ENCODE assay signal across 19 cellular contexts in genomic region chr11:12306830-12307229, GRCh38.
DNase-seq lines count a peak whose midpoint lies in the region; ATAC-seq, FAIRE-seq and TF ChIP-seq lines count a peak whose summit lies in the region.
"Had no signal": no experiment of that assay in that cellular context is flagged by ENCODE, and none has a peak within 500 bp of the region (broad histone marks: within the 10 kb centered on the region; RNA-seq: fewer than 3 reads in every experiment).

No MANE protein-coding gene starts in this region.

- CTCF ChIA-PET in A549 (lab: Yijun Ruan, JAX) = interaction anchor here (1.5 to 3.6 kb wide), 2 partner anchors 18 to 24 kb away, joined by 7 to 18 read pairs; no protein-coding TSS in a partner anchor

- no peak overlapping the region for H3K27ac ChIP-seq in heart left ventricle
- no peak overlapping the region for H3K27ac ChIP-seq in A549

- no peak for TF ChIP-seq EP300 in A549 (IDR thresholded peaks at IDR 0.05)

- FAIRE-seq in A549 (lab: Jason Lieb, UNC) (peak; percentile 65), H54 (lab: Jason Lieb, UNC) (peak; percentile 11)
- FAIRE-seq: GM12878, GM19239 had no signal

- DNase-seq in heart left ventricle (no peak), Right ventricle myocardium inferior (ENCODE audit: missing footprints) (no peak), A549 (ENCODE audit: low read depth in 1 of 2, low spot score in 1 of 2) (no peak), H54 (ENCODE audit: insufficient read length, low spot score) (no peak), CD1c-positive myeloid dendritic cell (ENCODE audit: extremely low spot score) (no peak)
- DNase-seq: 8988T; C1 segment of cervical spinal cord; Caco-2; CD4-positive, CD25-positive, alpha-beta regulatory T cell; CD8-positive, alpha-beta T cell; DMS153; DND-41; GDM1; HFFc6 had no signal

- POLR2A ChIA-PET in A549 (lab: Yijun Ruan, JAX) = no interaction called here

- peaks cover 0 to 6% (median 0%) of the 10 kb centered on the region in 12 donors for H3K9me3 ChIP-seq in heart left ventricle
- H3K9me3 ChIP-seq in A549 = 0 out of 3 replicates have a peak, but pooled peaks cover 4% of the 10 kb centered on the region
- H3K9me3 ChIP-seq: Caco-2, HAP-1 had no signal

- H3K27me3 ChIP-seq in heart left ventricle = no peaks in the 10 kb centered on the region

- TF ChIP-seq POLR2A in heart left ventricle (IDR thresholded peaks at IDR 0.05) (no peak), A549 (IDR thresholded peaks at IDR 0.05; ENCODE audit: low read length) (no peak), H54 (IDR thresholded peaks at IDR 0.05; ENCODE audit: low read depth, low read length) (no peak)

- H3K4me1 ChIP-seq in heart left ventricle = no peaks in the 10 kb centered on the region
- no peaks in the 10 kb centered on the region for H3K4me1 ChIP-seq in A549
- H3K4me1 ChIP-seq: Caco-2 had no signal

- peak in 3 of 4 donors; percentile 26 to 72 (median 48) for ATAC-seq in heart left ventricle
- ATAC-seq in Right ventricle myocardium inferior = no peak
- no peak for ATAC-seq in A549
- no peak for ATAC-seq in SK-N-SH treated with all-trans-retinoic acid at 6 μM for 48 hours
- ATAC-seq: CD8-positive, alpha-beta T cell; GM12878; GM23338 had no signal

- H3K4me3 ChIP-seq in heart left ventricle (no peak overlapping the region), A549 (no peak overlapping the region)
- H3K4me3 ChIP-seq: GM12878, GM23338, HAP-1 had no signal

- TF ChIP-seq CTCF in heart left ventricle (IDR thresholded peaks at IDR 0.05) = no peak
- no peak for TF ChIP-seq CTCF in A549 (IDR thresholded peaks at IDR 0.05)

- H3K4me2 ChIP-seq in A549 = no peak overlapping the region
- H3K4me2 ChIP-seq: GM23338 had no signal

- no peaks in the 10 kb centered on the region for H3K36me3 ChIP-seq in heart left ventricle
- H3K36me3 ChIP-seq: HAP-1 had no signal

- no peak for TF ChIP-seq RAD21 in A549 (conservative IDR thresholded peaks at IDR 0.05 in 1 of 2, IDR thresholded peaks at IDR 0.05 in 1 of 2)

- intact Hi-C loops in heart left ventricle (cut with DNase I) (loop anchor here in 1 of 10 donors (10.0 kb wide), 1 partner anchor 468 kb away; no protein-coding TSS in a partner anchor), Right ventricle myocardium inferior (cut with DNase I) (no loop called here)

- WGBS in heart left ventricle, 4 donors = 71 to 83% (median 73%) methylated on average over 2 of the region's 2 CpGs
- 93% methylated on average over 2 of the region's 2 CpGs for WGBS in A549 (ENCODE audit: missing lambda C conversion rate)

TF ChIP-seq in A549, 52 proteins besides CTCF, POLR2A, EP300 and RAD21:
- no peak for TF ChIP-seq PHF8 (IDR thresholded peaks at IDR 0.05; ENCODE audit: borderline replicate concordance, low read depth)
- TF ChIP-seq SMC3 (IDR thresholded peaks at IDR 0.05) = no peak
- TF ChIP-seq EHF (CRISPR knock-in tag; IDR thresholded peaks at IDR 0.05) = no peak
- no peak for TF ChIP-seq SREBF2 (IDR thresholded peaks at IDR 0.05)
- no peak for TF ChIP-seq TFCP2L1 (CRISPR knock-in tag; IDR thresholded peaks at IDR 0.05)
- TF ChIP-seq MYC (IDR thresholded peaks at IDR 0.05; ENCODE audit: borderline replicate concordance, low read length) = no peak
- no peak for TF ChIP-seq POLR2AphosphoS2 (conservative IDR thresholded peaks at IDR 0.05; ENCODE audit: low read length)
- no peak for TF ChIP-seq HDAC2 (IDR thresholded peaks at IDR 0.05)
- TF ChIP-seq HES2 (IDR thresholded peaks at IDR 0.05) = no peak
- TF ChIP-seq CBX8 (IDR thresholded peaks at IDR 0.05) = no peak
- TF ChIP-seq ELK1 (IDR thresholded peaks at IDR 0.05; ENCODE audit: low read depth, low read length) = no peak
TF ChIP-seq in A549: peak in this region for 0.

TF ChIP-seq in SK-N-SH treated with all-trans-retinoic acid at 6 μM for 48 hours, 23 proteins besides CTCF, POLR2A, EP300 and RAD21:
- TF ChIP-seq RARB (CRISPR knock-in tag; IDR thresholded peaks at IDR 0.05) (no peak), ZFP30 (CRISPR knock-in tag; IDR thresholded peaks at IDR 0.05) (no peak), SNAI2 (CRISPR knock-in tag; IDR thresholded peaks at IDR 0.05) (no peak), PPARA (CRISPR knock-in tag; IDR thresholded peaks at IDR 0.05; ENCODE audit: borderline replicate concordance) (no peak), ZFP3 (CRISPR knock-in tag; IDR thresholded peaks at IDR 0.05) (no peak), ZNF70 (CRISPR knock-in tag; IDR thresholded peaks at IDR 0.05) (no peak)
- TF ChIP-seq, protein P1, sequence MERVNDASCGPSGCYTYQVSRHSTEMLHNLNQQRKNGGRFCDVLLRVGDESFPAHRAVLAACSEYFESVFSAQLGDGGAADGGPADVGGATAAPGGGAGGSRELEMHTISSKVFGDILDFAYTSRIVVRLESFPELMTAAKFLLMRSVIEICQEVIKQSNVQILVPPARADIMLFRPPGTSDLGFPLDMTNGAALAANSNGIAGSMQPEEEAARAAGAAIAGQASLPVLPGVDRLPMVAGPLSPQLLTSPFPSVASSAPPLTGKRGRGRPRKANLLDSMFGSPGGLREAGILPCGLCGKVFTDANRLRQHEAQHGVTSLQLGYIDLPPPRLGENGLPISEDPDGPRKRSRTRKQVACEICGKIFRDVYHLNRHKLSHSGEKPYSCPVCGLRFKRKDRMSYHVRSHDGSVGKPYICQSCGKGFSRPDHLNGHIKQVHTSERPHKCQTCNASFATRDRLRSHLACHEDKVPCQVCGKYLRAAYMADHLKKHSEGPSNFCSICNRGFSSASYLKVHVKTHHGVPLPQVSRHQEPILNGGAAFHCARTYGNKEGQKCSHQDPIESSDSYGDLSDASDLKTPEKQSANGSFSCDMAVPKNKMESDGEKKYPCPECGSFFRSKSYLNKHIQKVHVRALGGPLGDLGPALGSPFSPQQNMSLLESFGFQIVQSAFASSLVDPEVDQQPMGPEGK (CRISPR knock-in tag; IDR thresholded peaks at IDR 0.05; ENCODE audit: borderline replicate concordance) = no peak
TF ChIP-seq in SK-N-SH treated with all-trans-retinoic acid at 6 μM for 48 hours: peak in this region for 0.

Comparison
In these comparisons a context has a peak if more than half of its experiments do, and no peak if none do; other contexts are left out.
1. ATAC-seq: peak in heart left ventricle (3 of 4); none in Right ventricle myocardium inferior (single experiment), A549 (0 of 2) and SK-N-SH treated with all-trans-retinoic acid at 6 μM for 48 hours (single experiment).